ENCODE assay signal across 10 cellular contexts in genomic region chr19:19847781-19848180, GRCh38. TPM values are rescaled to one million over a fixed set of nuclear protein-coding genes. Genes with fewer than 3 reads are reported as not detected.
"Had no signal": no experiment of that assay in that cellular context is flagged by ENCODE, and none has a peak within 500 bp of the region (broad histone marks: within the 10 kb centered on the region; RNA-seq: fewer than 3 reads in every experiment).

No MANE protein-coding gene starts in this region.

- H3K4me3 ChIP-seq: K562 had no signal

- DNase-seq: IMR-90, KBM-7, KG1 had no signal

- H3K27me3 Mint-ChIP-seq: IgD-negative memory B cell had no signal

- H3K4me2 ChIP-seq: KMS-11 had no signal

- H3K27ac ChIP-seq: HL-60, KMS-11 had no signal

- H3K4me3 Mint-ChIP-seq: IgD-negative memory B cell had no signal

- H3K9ac ChIP-seq: KMS-11 had no signal

- ATAC-seq: HepG2, K562 had no signal

RNA-seq across cellular contexts. Expression of gene ZNF253, which starts 17.9 kb away (rescaled TPM):
- total RNA-seq: HT1080 had no signal

RNA-seq across cellular contexts. Expression of gene ZNF506, which starts 26.2 kb away (rescaled TPM):
- total RNA-seq: HepG2 had no signal
- polyA plus RNA-seq: HepG2 had no signal

RNA-seq across cellular contexts. Expression of gene ZNF93, which starts 53.0 kb away (rescaled TPM):
- total RNA-seq: HT-29 had no signal
